20 cellular contexts compared by ENCODE assay signal in genomic region chr4:10371869-10372471, GRCh38.
DNase-seq lines count a peak whose midpoint lies in the region; ATAC-seq and TF ChIP-seq lines count a peak whose summit lies in the region.
"Had no signal": no experiment of that assay in that cellular context is flagged by ENCODE, and none has a peak within 500 bp of the region (broad histone marks: within the 10 kb centered on the region; RNA-seq: fewer than 3 reads in every experiment).

No MANE protein-coding gene starts in this region.

- RAD21 ChIA-PET in HCT116 (lab: Charles Lee; ENCODE audit: low non-redundant PET in 1 of 2, low total read pairs in 2 of 2, uncharacterized antibody in 2 of 2, unreplicated experiment in 2 of 2) = no interaction called here

- peaks cover 35% of the 10 kb centered on the region for H3K27me3 ChIP-seq in HCT116 (ENCODE audit: insufficient read depth, low read length)
- H3K27me3 ChIP-seq: neutrophil had no signal

- CTCF ChIA-PET in HCT116 (lab: Charles Lee) = no interaction called here

- no peaks in the 10 kb centered on the region for H4K20me1 ChIP-seq in HCT116 (ENCODE audit: insufficient read depth)

- no peak for TF ChIP-seq RAD21 in HCT116 (IDR thresholded peaks at IDR 0.05; ENCODE audit: low read depth)

- H3K4me3 ChIP-seq in AG10803 (ENCODE audit: low read length) (no peak overlapping the region), HCT116 (replicated peaks in 1 of 2; ENCODE audit: low read depth in 1 of 2, low read length in 2 of 2) (no peak overlapping the region), coronary artery (no peak overlapping the region)
- H3K4me3 ChIP-seq: lung, PC-9 had no signal

- intact Hi-C loops in HCT116 (cut with micrococcal nuclease) = no loop called here

- DNase-seq in AG10803 (ENCODE audit: low read depth) (peak; percentile 80), HCT116 (ENCODE audit: low read depth, low spot score) (no peak), astrocyte of the hippocampus (ENCODE audit: low read depth, low spot score) (peak; percentile 2), iPS-NIHi7 (ENCODE audit: extremely low spot score) (peak; percentile 26), coronary artery (ENCODE audit: low spot score) (no peak), T1000 (lab: John Stamatoyannopoulos, UW) (no peak)
- DNase-seq in activated T-cell treated with anti-CD3 and anti-CD28 coated beads, Interleukin-2, amount 50 U/mL, for 48 hours = no peak
- DNase-seq: ACHN; activated CD8-positive, alpha-beta memory T cell treated with anti-CD3 and anti-CD28 coated beads, Interleukin-2, amount 50 U/mL, for 4 hours; activated naive CD4-positive, alpha-beta T cell treated with anti-CD3 and anti-CD28 coated beads, Interleukin-2, amount 50 U/mL, for 16 hours; central memory CD4-positive, alpha-beta T cell; hypothalamus; NCI-H1417; NCI-H446 treated with DMSO at 0.1 percent for 48 hours; PC-9; small intestine; SW 1271 had no signal

- H3K9me3 ChIP-seq in HCT116 (ENCODE audit: control insufficient read depth in 1 of 2, insufficient read depth in 1 of 2, low read depth in 1 of 2, low read length in 2 of 2) = no peaks in the 10 kb centered on the region
- H3K9me3 ChIP-seq: neutrophil had no signal

- POLR2A ChIA-PET in HCT116 (lab: Charles Lee) = no interaction called here

- peak; percentile 70 for ATAC-seq in HCT116
- ATAC-seq in GM19397 (IDR thresholded peaks at IDR 0.05; ENCODE audit: unreplicated experiment) = no peak

- H3K4me1 ChIP-seq in HCT116 (ENCODE audit: control insufficient read depth in 1 of 2, insufficient read depth in 2 of 2, low read length in 2 of 2) = no peaks in the 10 kb centered on the region

- H3K36me3 ChIP-seq in HCT116 (ENCODE audit: control insufficient read depth in 1 of 2, insufficient read depth in 2 of 2, low read length in 2 of 2) = no peaks in the 10 kb centered on the region
- H3K36me3 ChIP-seq: neutrophil had no signal

- H3K9me2 ChIP-seq in HCT116 (ENCODE audit: insufficient read depth) = no peaks in the 10 kb centered on the region

- no peaks in the 10 kb centered on the region for H3K79me2 ChIP-seq in HCT116 (ENCODE audit: insufficient read depth, low read length)

- no peak overlapping the region for H3K4me2 ChIP-seq in HCT116 (ENCODE audit: low read length)
- H3K4me2 ChIP-seq: PC-9 had no signal

- no peak overlapping the region for H3K9ac ChIP-seq in HCT116 (ENCODE audit: low read length)

- BruUV-seq in HCT116 (replicated peaks; lab: Mats Ljungman, UMichigan) = no TSS peak

- no peak for TF ChIP-seq POLR2A in HCT116 (IDR thresholded peaks at IDR 0.05; ENCODE audit: borderline replicate concordance, extremely low read depth, insufficient read depth, insufficient read length)

- no peak overlapping the region for H2AFZ ChIP-seq in HCT116 (ENCODE audit: low read depth, low read length, poor library complexity, severe bottlenecking)
- H2AFZ ChIP-seq: PC-9 had no signal

- no peak overlapping the region for H3K27ac ChIP-seq in HCT116 (ENCODE audit: low read depth, low read length)
- no peak overlapping the region for H3K27ac ChIP-seq in coronary artery
- H3K27ac ChIP-seq: neutrophil, PC-9 had no signal

- TF ChIP-seq CTCF in AG10803 (conservative IDR thresholded peaks at IDR 0.05; ENCODE audit: low read length) (peak; percentile 6; the same call in 1 of the 2 replicates), HCT116 (IDR thresholded peaks at IDR 0.05 in 2 of 3, conservative IDR thresholded peaks at IDR 0.05 in 1 of 3; ENCODE audit: borderline replicate concordance in 1 of 3, insufficient read depth in 1 of 3, low read depth in 2 of 3, low read length in 2 of 3) (no peak), coronary artery (IDR thresholded peaks at IDR 0.05) (no peak)

TF ChIP-seq in HCT116, 20 proteins besides CTCF, POLR2A, EP300 and RAD21:
- no peak for TF ChIP-seq YY1 (IDR thresholded peaks at IDR 0.05; ENCODE audit: extremely low read depth, insufficient replicate concordance, low read depth, low read length)
- no peak for TF ChIP-seq SP1 (IDR thresholded peaks at IDR 0.05; ENCODE audit: low read depth)
- TF ChIP-seq EZH2phosphoT487 (IDR thresholded peaks at IDR 0.05; ENCODE audit: borderline replicate concordance) = no peak
- TF ChIP-seq EZH2 (IDR thresholded peaks at IDR 0.05) = no peak
- no peak for TF ChIP-seq SRF (IDR thresholded peaks at IDR 0.05; ENCODE audit: low read depth)
- no peak for TF ChIP-seq FOSL1 (IDR thresholded peaks at IDR 0.05; ENCODE audit: low read depth)
- no peak for TF ChIP-seq EGR1 (IDR thresholded peaks at IDR 0.05; ENCODE audit: low read depth)
- TF ChIP-seq CEBPB (IDR thresholded peaks at IDR 0.05; ENCODE audit: low read depth) = no peak
- TF ChIP-seq REST (IDR thresholded peaks at IDR 0.05; ENCODE audit: low read depth) = no peak
- no peak for TF ChIP-seq CBX3 (IDR thresholded peaks at IDR 0.05; ENCODE audit: low read depth)
- no peak for TF ChIP-seq SIN3A (IDR thresholded peaks at IDR 0.05; ENCODE audit: low read depth)
- no peak for TF ChIP-seq ZBTB33 (IDR thresholded peaks at IDR 0.05; ENCODE audit: extremely low read depth, insufficient replicate concordance, low read length)
- TF ChIP-seq ZFX (IDR thresholded peaks at IDR 0.05) = no peak
- TF ChIP-seq ZNF274 (IDR thresholded peaks at IDR 0.05; ENCODE audit: low read depth, low read length) = no peak
- TF ChIP-seq TCF7L2 (IDR thresholded peaks at IDR 0.05; ENCODE audit: borderline replicate concordance, extremely low read depth, insufficient read depth, insufficient read length) = no peak
- no peak for TF ChIP-seq POLR2AphosphoS5 (IDR thresholded peaks at IDR 0.05; ENCODE audit: low read depth, low read length)

Comparison
In these comparisons a context has a peak if more than half of its experiments do, and no peak if none do; other contexts are left out.
1. DNase-seq: peak in AG10803 (single experiment), astrocyte of the hippocampus (single experiment) and iPS-NIHi7 (single experiment); none in HCT116 (single experiment), activated T-cell treated with anti-CD3 and anti-CD28 coated beads, Interleukin-2, amount 50 U/mL, for 48 hours (0 of 2), coronary artery (single experiment) and T1000 (single experiment).